ENCODE assay signal across 16 cellular contexts in genomic region chr4:83093060-83093640, GRCh38. TPM values are rescaled to one million over a fixed set of nuclear protein-coding genes. Genes with fewer than 3 reads are reported as not detected.
DNase-seq lines count a peak whose midpoint lies in the region; ATAC-seq, FAIRE-seq and TF ChIP-seq lines count a peak whose summit lies in the region.
"Had no signal": no experiment of that assay in that cellular context is flagged by ENCODE, and none has a peak within 500 bp of the region (broad histone marks: within the 10 kb centered on the region; RNA-seq: fewer than 3 reads in every experiment).

No MANE protein-coding gene starts in this region.

- no peak overlapping the region for H3K4me3 Mint-ChIP-seq in CD14-positive monocyte

- H3K36me3 ChIP-seq in K562 (ENCODE audit: control insufficient read depth, insufficient read depth, low read length) (no peaks in the 10 kb centered on the region), mucosa of descending colon (ENCODE audit: low read depth) (no peaks in the 10 kb centered on the region)
- H3K36me3 ChIP-seq: upper lobe of right lung had no signal

- peaks cover 19% of the 10 kb centered on the region for H3K4me1 Mint-ChIP-seq in CD14-positive monocyte

- H3K9me1 ChIP-seq in K562 (ENCODE audit: control insufficient read depth, insufficient read depth, low read length), result no peaks in the 10 kb centered on the region

- no peak for TF ChIP-seq POLR2A in K562 (conservative IDR thresholded peaks at IDR 0.05)

- no peak overlapping the region for H3K4me2 ChIP-seq in K562 (ENCODE audit: insufficient read depth, low read length)

- no peak overlapping the region for H3K27ac ChIP-seq in K562 (ENCODE audit: extremely low read depth, low read depth, low read length)
- H3K27ac ChIP-seq: BLaER1 treated with 17β-estradiol and CSF1 and Interleukin-3, amounts not matched to agents 10 nM and 100 nM; skin epidermis; upper lobe of right lung had no signal

- TF ChIP-seq EP300 in K562 (IDR thresholded peaks at IDR 0.05; ENCODE audit: low read length), result no peak

- no peak overlapping the region for H3K4me3 ChIP-seq in K562
- H3K4me3 ChIP-seq in mucosa of descending colon, result no peak overlapping the region
- H3K4me3 ChIP-seq: BLaER1 treated with 17β-estradiol and CSF1 and Interleukin-3, amounts not matched to agents 10 nM and 100 nM; skin epidermis; upper lobe of right lung had no signal

- no peaks in the 10 kb centered on the region for H3K27me3 Mint-ChIP-seq in CD14-positive monocyte (ENCODE audit: low read depth in 3 of 3)

- no peaks in the 10 kb centered on the region for H3K9me3 Mint-ChIP-seq in CD14-positive monocyte

- H3K27me3 ChIP-seq in K562 (ENCODE audit: control insufficient read depth in 2 of 2, insufficient read depth in 2 of 2, low read length in 2 of 2), result peaks cover 12 to 13% of the 10 kb centered on the region in 2 experiments; a peak in 4 of 5 replicates
- H3K27me3 ChIP-seq: BLaER1 treated with 17β-estradiol and CSF1 and Interleukin-3, amounts not matched to agents 10 nM and 100 nM; upper lobe of right lung had no signal

- no peak overlapping the region for H3K9ac ChIP-seq in K562 (ENCODE audit: insufficient read depth in 1 of 2, low read depth in 2 of 2, low read length in 2 of 2)
- H3K9ac ChIP-seq: BLaER1 treated with 17β-estradiol and CSF1 and Interleukin-3, amounts not matched to agents 10 nM and 100 nM had no signal

- no TSS peak for BruUV-seq in K562 (replicated peaks; lab: Mats Ljungman, UMichigan)

- no peaks in the 10 kb centered on the region for H3K9me3 ChIP-seq in K562 (replicated peaks; ENCODE audit: control insufficient read depth, insufficient read depth, low read depth, low read length)
- H3K9me3 ChIP-seq in mucosa of descending colon, result no peaks in the 10 kb centered on the region
- H3K9me3 ChIP-seq: BLaER1 treated with 17β-estradiol and CSF1 and Interleukin-3, amounts not matched to agents 10 nM and 100 nM; upper lobe of right lung had no signal

- CTCF ChIA-PET in K562 (lab: Yijun Ruan, JAX; ENCODE audit: low intra/inter-chr PET ratio), result no interaction called here

- ATAC-seq in K562 (peak; percentile 72), mucosa of descending colon (peak; percentile 37), GM18873 (IDR thresholded peaks at IDR 0.05; ENCODE audit: low FRiP score, unreplicated experiment) (no peak), HG03439 (IDR thresholded peaks at IDR 0.05; ENCODE audit: unreplicated experiment) (no peak)
- ATAC-seq: upper lobe of right lung had no signal

- no peaks in the 10 kb centered on the region for H4K20me1 ChIP-seq in K562 (replicated peaks; ENCODE audit: control insufficient read depth, insufficient read depth, low read length)
- H4K20me1 ChIP-seq: BLaER1 treated with 17β-estradiol and CSF1 and Interleukin-3, amounts not matched to agents 10 nM and 100 nM had no signal

- peak overlapping the region; percentile 23 to 84 (median 63) for H3K27ac Mint-ChIP-seq in CD14-positive monocyte

- TF ChIP-seq RAD21 in K562 (CRISPR knock-in tag; conservative IDR thresholded peaks at IDR 0.05 in 1 of 2, IDR thresholded peaks at IDR 0.05 in 1 of 2), result peak in 1 of 2 experiments; percentile 17; a peak in 1 of 4 replicates

- WGBS in K562 (ENCODE audit: insufficient coverage, low coverage, missing lambda C conversion rate), result 0% methylated on average over 6 of the region's 6 CpGs

- TF ChIP-seq CTCF in CD14-positive monocyte (IDR thresholded peaks at IDR 0.05), result no peak
- peak; percentile 17 to 38 (median 23); a peak in 3 of 6 replicates for TF ChIP-seq CTCF in K562 (IDR thresholded peaks at IDR 0.05 in 2 of 3, conservative IDR thresholded peaks at IDR 0.05 in 1 of 3; ENCODE audit: insufficient read depth in 2 of 3, low read depth in 1 of 3, low read length in 3 of 3)
- no peak for TF ChIP-seq CTCF in mucosa of descending colon (IDR thresholded peaks at IDR 0.05)

- H3K79me2 ChIP-seq in K562 (ENCODE audit: control insufficient read depth, insufficient read depth, low read length), result no peaks in the 10 kb centered on the region

- FAIRE-seq in GM19239 (lab: Jason Lieb, UNC), result peak; percentile 33
- FAIRE-seq in K562 (lab: Jason Lieb, UNC), result no peak
- FAIRE-seq in RCC 7860 (lab: Jason Lieb, UNC), result no peak
- FAIRE-seq: endometrium had no signal

- H3K4me1 ChIP-seq in K562 (replicated peaks in 1 of 2; ENCODE audit: control insufficient read depth in 2 of 2, insufficient read depth in 2 of 2, low read length in 2 of 2) (no peaks in the 10 kb centered on the region), mucosa of descending colon (ENCODE audit: low read depth) (no peaks in the 10 kb centered on the region)
- H3K4me1 ChIP-seq: upper lobe of right lung had no signal

- no peak for DNase-seq in CD14-positive monocyte (ENCODE audit: low spot score)
- no peak for DNase-seq in GM19239 (ENCODE audit: insufficient read length, low spot score)
- DNase-seq in K562 (ENCODE audit: extremely low read depth in 1 of 4, low spot score in 3 of 4), result peak in 2 of 4 experiments; percentile 17 to 45
- no peak for DNase-seq in mucosa of descending colon
- DNase-seq in RCC 7860 (ENCODE audit: low spot score), result no peak
- DNase-seq: activated CD8-positive, alpha-beta memory T cell treated with anti-CD3 and anti-CD28 coated beads for 24 hours; KG1; NCI-H1092; SIG-M5; stimulated activated naive CD4-positive, alpha-beta T cell; upper lobe of right lung had no signal

- intact Hi-C loops in CD14-positive monocyte (cut with micrococcal nuclease), result no loop called here
- intact Hi-C loops in K562 (cut with micrococcal nuclease), result no loop called here
- intact Hi-C loops in mucosa of descending colon (cut with DNase I, micrococcal nuclease), result no loop called here

- POLR2A ChIA-PET in K562 (lab: Yijun Ruan, JAX), result no interaction called here

- in situ Hi-C loops in K562 (cut with MboI), result no loop called here

- H2AFZ ChIP-seq in K562 (ENCODE audit: low read depth, low read length), result no peak overlapping the region

- H3K36me3 Mint-ChIP-seq in CD14-positive monocyte, result peaks cover 83 to 98% of the 10 kb centered on the region in 2 donors

TF ChIP-seq in K562, 482 proteins besides CTCF, POLR2A, EP300 and RAD21 (continues in another document):
- TF ChIP-seq ZNF695 (CRISPR knock-in tag; IDR thresholded peaks at IDR 0.05) (no peak), MLLT1 (IDR thresholded peaks at IDR 0.05) (no peak), HNRNPL (IDR thresholded peaks at IDR 0.05; ENCODE audit: low read depth, low read length) (no peak), PHB (CRISPR knock-in tag; IDR thresholded peaks at IDR 0.05) (no peak)

RNA-seq across cellular contexts. Expression of gene PLAC8, which starts 21.4 kb away (rescaled TPM):
- polyA plus RNA-seq in CD14-positive monocyte (100 to 1,000 TPM; 170 to 626 TPM), K562 (2011; rRNA removed) (0.07 TPM in 1 of 2 replicates, not detected in the other), K562 (2014; fragmentation: Illumina TruSeq; extraction: Trizol) (not detected in 2 replicates), K562 (2014; fragmentation: Nextera tagmentation; extraction: Ambion mirVana) (not detected), K562 (2014; rRNA removed) (0.05 TPM in 1 of 2 replicates, not detected in the other)
- not detected in 2 replicates for total RNA-seq in K562 (2011; cell fraction: chromatin; rRNA removed; ENCODE audit: low replicate concordance)
- total RNA-seq in K562 (2011; cell fraction: nucleolus; rRNA removed), result not detected in 2 replicates
- total RNA-seq in K562 (2011; cell fraction: nucleoplasm; rRNA removed), result not detected in 2 replicates
- total RNA-seq in K562 (2014; rRNA removed) (not detected in 2 replicates), K562 (2014; rRNA removed; fragmentation: Illumina TruSeq; extraction: Trizol) (not detected in 2 replicates), K562 (2015; rRNA removed; fragmentation: Illumina TruSeq; extraction: Trizol) (0.30 and 0.51 TPM in 2 replicates), K562 (2021) (0.27 and 0.58 TPM in 2 replicates), mucosa of descending colon (1,000 to 10,000 TPM in 1 of 3 donors, 100 to 1,000 TPM in 2; 539 to 1,034 (median 875) TPM)
- polyA plus RNA-seq in K562 (2011; cell fraction: cytosol; rRNA removed), result not detected in 2 replicates
- polyA plus RNA-seq in K562 (2011; cell fraction: nucleus; rRNA removed), result not detected in 2 replicates
- 0.10 TPM in 1 of 2 replicates, not detected in the other for polyA plus RNA-seq in K562 (2012)
- not detected in 2 replicates for polyA minus RNA-seq in K562 (2011; rRNA and poly(A)+ RNA removed)
- polyA minus RNA-seq in K562 (2011; cell fraction: cytosol; rRNA and poly(A)+ RNA removed), result not detected in 2 replicates
- not detected in 2 replicates for polyA minus RNA-seq in K562 (2011; cell fraction: nucleus; rRNA and poly(A)+ RNA removed)

RNA-seq across cellular contexts. Expression of gene COPS4, which starts 58.2 kb away (rescaled TPM):
- polyA plus RNA-seq in CD14-positive monocyte (10 to 100 TPM; 54.5 to 54.7 TPM), K562 (2011; rRNA removed) (59.4 and 77.9 TPM in 2 replicates), K562 (2014; fragmentation: Illumina TruSeq; extraction: Trizol) (82.4 and 82.7 TPM in 2 replicates), K562 (2014; fragmentation: Nextera tagmentation; extraction: Ambion mirVana) (100 to 1,000 TPM; 171 to 180 TPM), K562 (2014; rRNA removed) (57.5 and 78.4 TPM in 2 replicates)
- 19.1 and 28.5 TPM in 2 replicates for total RNA-seq in K562 (2011; cell fraction: chromatin; rRNA removed; ENCODE audit: low replicate concordance)
- total RNA-seq in K562 (2011; cell fraction: nucleolus; rRNA removed), result 9.5 and 12.2 TPM in 2 replicates
- 18.7 and 26.3 TPM in 2 replicates for total RNA-seq in K562 (2011; cell fraction: nucleoplasm; rRNA removed)
- total RNA-seq in K562 (2014; rRNA removed) (46.6 and 67.8 TPM in 2 replicates), K562 (2014; rRNA removed; fragmentation: Illumina TruSeq; extraction: Trizol) (69.9 and 76.0 TPM in 2 replicates), K562 (2015; rRNA removed; fragmentation: Illumina TruSeq; extraction: Trizol) (67.9 and 70.9 TPM in 2 replicates), K562 (2021) (44.7 and 48.6 TPM in 2 replicates), mucosa of descending colon (10 to 100 TPM; 16.7 to 26.1 (median 26.0) TPM)
- polyA plus RNA-seq in K562 (2011; cell fraction: cytosol; rRNA removed), result 36.8 and 37.1 TPM in 2 replicates
- polyA plus RNA-seq in K562 (2011; cell fraction: nucleus; rRNA removed), result 14.8 and 20.0 TPM in 2 replicates
- polyA plus RNA-seq in K562 (2012), result 49.8 and 86.2 TPM in 2 replicates
- 67.7 and 73.6 TPM in 2 replicates for polyA minus RNA-seq in K562 (2011; rRNA and poly(A)+ RNA removed)
- 13.8 and 21.3 TPM in 2 replicates for polyA minus RNA-seq in K562 (2011; cell fraction: cytosol; rRNA and poly(A)+ RNA removed)
- polyA minus RNA-seq in K562 (2011; cell fraction: nucleus; rRNA and poly(A)+ RNA removed), result 13.3 and 22.9 TPM in 2 replicates

Comparison
In these comparisons a context has a peak if more than half of its experiments do, and no peak if none do; other contexts are left out.
1. CTCF ChIP-seq: peak in K562 (3 of 3); none in CD14-positive monocyte (single experiment) and mucosa of descending colon (single experiment).
2. ATAC-seq: peak in K562 (single experiment) and mucosa of descending colon (single experiment); none in GM18873 (single experiment) and HG03439 (single experiment).
3. RNA of gene PLAC8, which starts 21.4 kb away (total RNA-seq): 539 to 1,034 TPM in mucosa of descending colon; 0.27 to 0.58 TPM in K562; every median in the first group is over 100 times any median in the second.